ENCODE assay signal across 17 cellular contexts in the genomic region with DNA sequence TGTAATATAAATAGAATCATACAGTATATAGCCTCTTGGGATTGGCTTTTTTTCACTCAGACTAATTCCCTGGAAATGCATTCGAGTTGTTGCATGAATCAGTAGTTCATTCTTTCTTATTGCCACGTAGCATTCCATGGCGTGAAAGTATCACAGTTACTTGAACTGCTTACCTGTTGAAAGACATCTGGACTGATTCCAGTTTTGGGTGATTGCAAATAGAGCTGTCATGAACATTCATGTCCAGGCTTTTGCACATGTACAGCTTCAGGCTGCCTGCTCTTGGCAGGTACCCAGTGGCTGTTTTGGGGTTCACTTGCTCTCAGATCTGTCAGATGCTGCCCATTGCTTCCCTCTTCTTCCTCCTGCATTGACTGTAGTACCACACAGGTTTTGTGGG.
"Had no signal": no experiment of that assay in that cellular context is flagged by ENCODE, and none has a peak within 500 bp of the region (broad histone marks: within the 10 kb centered on the region; RNA-seq: fewer than 3 reads in every experiment).

No MANE protein-coding gene starts in this region.

- H3K27ac ChIP-seq: heart left ventricle, neutrophil, stomach, thoracic aorta, transverse colon had no signal

- H3K36me3 Mint-ChIP-seq: stimulated activated naive B cell treated with anti-CD40 and anti-IgM and Interleukin-4, amounts not matched to agents 10 μg/mL and 1 μg/mL and 100 μg/mL, for 72 hours had no signal

- H3K27me3 Mint-ChIP-seq: stimulated activated naive B cell treated with anti-CD40 and anti-IgM and Interleukin-4, amounts not matched to agents 10 μg/mL and 1 μg/mL and 100 μg/mL, for 72 hours had no signal

- DNase-seq: effector memory CD4-positive, alpha-beta T cell; heart left ventricle; hypothalamus; mucosa of descending colon; naive thymus-derived CD8-positive, alpha-beta T cell; posterior cingulate gyrus; stimulated activated CD4-positive, alpha-beta T cell treated with anti-CD3 and anti-CD28 coated beads, Interleukin-2, amount 100 ng/mL, for 24 hours; stimulated activated CD4-positive, alpha-beta T cell treated with anti-CD3 and anti-CD28 coated beads, Interleukin-4, amount 100 ng/mL, for 4 hours; stimulated activated naive B cell treated with anti-CD40 and anti-IgM and Interleukin-4, amounts not matched to agents 10 μg/mL and 1 μg/mL and 100 μg/mL, for 72 hours; stomach; substantia nigra; transverse colon had no signal

- H3K27ac Mint-ChIP-seq: naive thymus-derived CD8-positive, alpha-beta T cell; stimulated activated naive B cell treated with anti-CD40 and anti-IgM and Interleukin-4, amounts not matched to agents 10 μg/mL and 1 μg/mL and 100 μg/mL, for 72 hours had no signal

- H3K36me3 ChIP-seq: heart left ventricle, neutrophil, stomach, thoracic aorta, transverse colon had no signal

- H3K9me3 ChIP-seq: heart left ventricle, mucosa of descending colon, neutrophil, stomach, thoracic aorta, transverse colon had no signal

- FAIRE-seq: endometrium, frontal cortex, islet of Langerhans had no signal

- H3K4me3 Mint-ChIP-seq: naive thymus-derived CD8-positive, alpha-beta T cell; stimulated activated naive B cell treated with anti-CD40 and anti-IgM and Interleukin-4, amounts not matched to agents 10 μg/mL and 1 μg/mL and 100 μg/mL, for 72 hours had no signal

- H3K4me1 Mint-ChIP-seq: naive thymus-derived CD8-positive, alpha-beta T cell; stimulated activated naive B cell treated with anti-CD40 and anti-IgM and Interleukin-4, amounts not matched to agents 10 μg/mL and 1 μg/mL and 100 μg/mL, for 72 hours had no signal

- H3K4me1 ChIP-seq: heart left ventricle, stomach, transverse colon had no signal

- H3K4me3 ChIP-seq: heart left ventricle, mucosa of descending colon, stomach, thoracic aorta, transverse colon had no signal

- H3K27me3 ChIP-seq: neutrophil, stomach, transverse colon had no signal

- H3K9me3 Mint-ChIP-seq: naive thymus-derived CD8-positive, alpha-beta T cell; stimulated activated naive B cell treated with anti-CD40 and anti-IgM and Interleukin-4, amounts not matched to agents 10 μg/mL and 1 μg/mL and 100 μg/mL, for 72 hours had no signal
